Comparison of ENCODE assay signal across 8 cellular contexts in genomic region chr17:63946440-63947363, GRCh38. TPM values are rescaled to one million over a fixed set of nuclear protein-coding genes. Genes with fewer than 3 reads are reported as not detected.
DNase-seq lines count a peak whose midpoint lies in the region; TF ChIP-seq lines count a peak whose summit lies in the region.

No MANE protein-coding gene starts in this region.

- H3K27me3 ChIP-seq in HAP-1 (ENCODE audit: low read depth) (no peaks in the 10 kb centered on the region), stomach (peaks cover 0 to 36% (median 0%) of the 10 kb centered on the region in 3 donors)

- intact Hi-C loops in stomach (cut with DNase I; ENCODE audit: low total_unique reads), result no loop called here

- no peaks in the 10 kb centered on the region for H3K4me1 ChIP-seq in HAP-1
- peaks cover 0 to 16% (median 6%) of the 10 kb centered on the region in 4 donors for H3K4me1 ChIP-seq in stomach

- no peak for TF ChIP-seq EP300 in stomach (IDR thresholded peaks at IDR 0.05)

- peak; percentile 72 for TF ChIP-seq CTCF in mesothelial cell of epicardium (IDR thresholded peaks at IDR 0.05; ENCODE audit: unreplicated experiment)
- TF ChIP-seq CTCF in stomach (IDR thresholded peaks at IDR 0.05), result peak in 5 of 7 experiments; percentile 13 to 70 (median 42)

- no peaks in the 10 kb centered on the region for H3K9me3 Mint-ChIP-seq in mesothelial cell of epicardium

- no peak for TF ChIP-seq POLR2A in stomach (IDR thresholded peaks at IDR 0.05)

- DNase-seq in G401 (ENCODE audit: low spot score) (peak; percentile 20), HAP-1 (ENCODE audit: low spot score in 2 of 2) (peak; percentile 36 to 79), NCI-H2171 treated with DMSO at 0.1 percent for 48 hours (lab: John Stamatoyannopoulos, UW) (peak; percentile 16), ecto neural progenitor cell (ENCODE audit: low spot score) (peak; percentile 83), mesothelial cell of epicardium (ENCODE audit: low spot score in 2 of 2, unreplicated experiment in 2 of 2) (peak in 1 of 2 experiments; percentile 62), stomach (peak; percentile 51), cortex of kidney (lab: John Stamatoyannopoulos, UW) (no peak)
- peak; percentile 47 for DNase-seq in activated CD4-positive, alpha-beta T cell treated with anti-CD3 and anti-CD28 coated beads, Interleukin-2, amount 50 U/mL, for 1 hour

- in situ Hi-C loops in G401 (cut with HindIII; ENCODE audit: low sequenced_read_pairs), result no loop called here
- in situ Hi-C loops in HAP-1 (cut with MboI; ENCODE audit: low sequenced_read_pairs), result no loop called here

- H3K27ac Mint-ChIP-seq in mesothelial cell of epicardium, result no peak overlapping the region

- H3K27me3 Mint-ChIP-seq in mesothelial cell of epicardium (ENCODE audit: low read depth), result peaks cover 8% of the 10 kb centered on the region

- no peak overlapping the region for H3K27ac ChIP-seq in stomach

- H3K4me3 Mint-ChIP-seq in mesothelial cell of epicardium, result no peak overlapping the region

- H3K4me3 ChIP-seq in HAP-1 (no peak overlapping the region), stomach (no peak overlapping the region)

- 28 to 46% (median 35%) methylated on average over 10 to 20 of the region's 20 CpGs for WGBS in stomach, 5 donors

- H3K36me3 ChIP-seq in HAP-1 (replicated peaks), result no peaks in the 10 kb centered on the region
- no peaks in the 10 kb centered on the region for H3K36me3 ChIP-seq in stomach

- H3K36me3 Mint-ChIP-seq in mesothelial cell of epicardium, result no peaks in the 10 kb centered on the region

- peaks cover 2% of the 10 kb centered on the region for H3K4me1 Mint-ChIP-seq in mesothelial cell of epicardium

- H3K9me3 ChIP-seq in HAP-1 (no peaks in the 10 kb centered on the region), stomach (no peaks in the 10 kb centered on the region)

RNA-seq across cellular contexts. Expression of gene CD79B, which starts 14.6 kb away (rescaled TPM):
- 1.3 TPM in 1 of 2 replicates, not detected in the other for total RNA-seq in G401 (2014; rRNA removed; shearing (Covaris generic))
- total RNA-seq in mesothelial cell of epicardium (not detected in 3 replicates), stomach (1 to 10 TPM in 2 of 5 donors, not detected in 3; 4.8 to 5.3 TPM)
- polyA plus RNA-seq in stomach, result 1 to 10 TPM; 1.7 to 9.7 (median 8.1) TPM

RNA-seq across cellular contexts. Expression of gene SCN4A, which starts 26.0 kb away (rescaled TPM):
- not detected in 2 replicates for total RNA-seq in G401 (2014; rRNA removed; shearing (Covaris generic))
- total RNA-seq in mesothelial cell of epicardium (0.14 to 0.60 TPM (median 0.51 TPM) in 3 replicates), stomach (1 to 10 TPM in 3 of 5 donors, not detected in 2; 1.2 to 2.7 (median 2.4) TPM)
- polyA plus RNA-seq in stomach, result under 1 TPM; 0.05 to 0.31 (median 0.19) TPM

RNA-seq across cellular contexts. Expression of gene GH1, which starts 28.1 kb away (rescaled TPM):
- total RNA-seq in G401 (2014; rRNA removed; shearing (Covaris generic)), result not detected in 2 replicates
- not detected in 3 replicates for total RNA-seq in mesothelial cell of epicardium
- not detected for total RNA-seq in stomach
- not detected for polyA plus RNA-seq in stomach

RNA-seq across cellular contexts. Expression of gene CSHL1, which starts 35.6 kb away (rescaled TPM):
- total RNA-seq in G401 (2014; rRNA removed; shearing (Covaris generic)), result not detected in 2 replicates
- not detected in 3 replicates for total RNA-seq in mesothelial cell of epicardium
- not detected for total RNA-seq in stomach
- polyA plus RNA-seq in stomach, result not detected

RNA-seq across cellular contexts. Expression of gene CSH1, which starts 50.3 kb away (rescaled TPM):
- total RNA-seq in G401 (2014; rRNA removed; shearing (Covaris generic)), result not detected in 2 replicates
- total RNA-seq in mesothelial cell of epicardium, result 0.61 TPM in 1 of 3 replicates, not detected in the others
- not detected for total RNA-seq in stomach
- polyA plus RNA-seq in stomach, result not detected
